Comparison of ENCODE assay signal across 15 cellular contexts in the genomic region with DNA sequence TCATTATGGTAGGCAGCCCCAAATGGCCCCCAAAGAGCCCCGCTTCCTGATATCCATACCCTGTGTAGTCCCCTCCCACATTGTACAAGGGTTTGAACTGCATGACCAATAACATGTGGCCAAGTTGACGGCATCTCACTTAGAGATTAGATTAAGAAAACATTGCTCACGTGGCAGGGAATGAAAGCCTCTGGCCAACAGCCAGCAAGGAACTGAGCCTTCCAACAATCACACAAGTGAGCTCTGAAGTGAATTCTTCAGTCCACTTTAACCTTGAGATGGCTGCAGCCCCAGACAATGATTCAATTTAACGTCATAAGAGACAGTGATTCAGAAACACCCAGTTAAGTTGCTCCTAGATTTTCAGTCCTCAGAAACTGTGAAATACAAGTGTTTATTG.
DNase-seq lines count a peak whose midpoint lies in the region; ATAC-seq and TF ChIP-seq lines count a peak whose summit lies in the region.
"Had no signal": no experiment of that assay in that cellular context is flagged by ENCODE, and none has a peak within 500 bp of the region (broad histone marks: within the 10 kb centered on the region; RNA-seq: fewer than 3 reads in every experiment).

No MANE protein-coding gene starts in this region.

- H3K27me3 Mint-ChIP-seq in activated T-cell treated with anti-CD3 and anti-CD28 coated beads, Interleukin-2, amount 50 U/mL, for 72 hours (ENCODE audit: low read depth) = peaks cover 11% of the 10 kb centered on the region

- DNase-seq in cardiac septum (ENCODE audit: low spot score) = peak; percentile 74
- DNase-seq in left ventricle myocardium inferior = no peak
- peak; percentile 76 for DNase-seq in astrocyte of the cerebellum (ENCODE audit: low read depth)
- no peak for DNase-seq in left ventricle myocardium superior
- DNase-seq in upper lobe of right lung = peak; percentile 75
- no peak for DNase-seq in activated T-cell treated with anti-CD3 and anti-CD28 coated beads, Interleukin-2, amount 50 U/mL, for 72 hours
- DNase-seq in NOMO-1 treated with dmso at 0.1 percent for 144 hours (lab: John Stamatoyannopoulos, UW; ENCODE audit: unreplicated experiment) = no peak
- DNase-seq: activated T-cell treated with anti-CD3 and anti-CD28 coated beads for 4 hours, AML-193, NCI-H1694 treated with DMSO at 0.1 percent for 48 hours had no signal

- in situ Hi-C loops in astrocyte of the cerebellum (cut with HindIII; ENCODE audit: low sequenced_read_pairs) = no loop called here

- no peaks in the 10 kb centered on the region for H3K4me1 Mint-ChIP-seq in activated T-cell treated with anti-CD3 and anti-CD28 coated beads, Interleukin-2, amount 50 U/mL, for 72 hours (ENCODE audit: low read depth)
- H3K4me1 Mint-ChIP-seq: central memory CD8-positive, alpha-beta T cell; IgD-negative memory B cell had no signal

- H3K27me3 ChIP-seq in left ventricle myocardium inferior (ENCODE audit: low read depth) (no peaks in the 10 kb centered on the region), upper lobe of right lung (no peaks in the 10 kb centered on the region)
- H3K27me3 ChIP-seq: pancreas had no signal

- no peak overlapping the region for H3K27ac Mint-ChIP-seq in activated T-cell treated with anti-CD3 and anti-CD28 coated beads, Interleukin-2, amount 50 U/mL, for 72 hours
- H3K27ac Mint-ChIP-seq: IgD-negative memory B cell had no signal

- H3K9me3 ChIP-seq in left ventricle myocardium inferior (replicated peaks) (peaks cover 35% of the 10 kb centered on the region), upper lobe of right lung (peaks cover 3% of the 10 kb centered on the region)
- H3K9me3 ChIP-seq: pancreas had no signal

- intact Hi-C loops in cardiac septum (cut with DNase I) (no loop called here), left ventricle myocardium inferior (cut with micrococcal nuclease) (no loop called here), left ventricle myocardium superior (cut with micrococcal nuclease) (no loop called here), upper lobe of right lung (cut with DNase I) (no loop called here)

- H3K9me3 Mint-ChIP-seq in activated T-cell treated with anti-CD3 and anti-CD28 coated beads, Interleukin-2, amount 50 U/mL, for 72 hours = peaks cover 8 to 11% of the 10 kb centered on the region in 2 donors

- H3K36me3 ChIP-seq in left ventricle myocardium inferior = no peaks in the 10 kb centered on the region
- no peaks in the 10 kb centered on the region for H3K36me3 ChIP-seq in upper lobe of right lung
- H3K36me3 ChIP-seq: pancreas had no signal

- H3K27ac ChIP-seq in left ventricle myocardium inferior (replicated peaks) (no peak overlapping the region), upper lobe of right lung (no peak overlapping the region)
- H3K27ac ChIP-seq: foreskin keratinocyte, pancreas had no signal

- H3K4me3 ChIP-seq in left ventricle myocardium inferior (no peak overlapping the region), astrocyte of the cerebellum (ENCODE audit: low read depth, low read length) (no peak overlapping the region), upper lobe of right lung (no peak overlapping the region)
- H3K4me3 ChIP-seq: pancreas had no signal

- no peak for TF ChIP-seq CTCF in left ventricle myocardium inferior (IDR thresholded peaks at IDR 0.05; ENCODE audit: borderline replicate concordance)
- no peak for TF ChIP-seq CTCF in astrocyte of the cerebellum (IDR thresholded peaks at IDR 0.05; ENCODE audit: low read depth, low read length, missing control alignments)
- no peak for TF ChIP-seq CTCF in upper lobe of right lung (IDR thresholded peaks at IDR 0.05)

- peaks cover 5% of the 10 kb centered on the region in 2 donors for H3K36me3 Mint-ChIP-seq in activated T-cell treated with anti-CD3 and anti-CD28 coated beads, Interleukin-2, amount 50 U/mL, for 72 hours (ENCODE audit: insufficient read depth in 2 of 2)
- H3K36me3 Mint-ChIP-seq: IgD-negative memory B cell had no signal

- H3K4me1 ChIP-seq in left ventricle myocardium inferior = peaks cover 7% of the 10 kb centered on the region
- H3K4me1 ChIP-seq in upper lobe of right lung = peaks cover 11% of the 10 kb centered on the region
- H3K4me1 ChIP-seq: pancreas had no signal

- no peak overlapping the region for H3K4me3 Mint-ChIP-seq in activated T-cell treated with anti-CD3 and anti-CD28 coated beads, Interleukin-2, amount 50 U/mL, for 72 hours
- H3K4me3 Mint-ChIP-seq: central memory CD8-positive, alpha-beta T cell; IgD-negative memory B cell had no signal

- ATAC-seq in left ventricle myocardium superior = peak; percentile 33
- ATAC-seq in upper lobe of right lung = peak; percentile 89
- no peak for ATAC-seq in activated T-cell treated with anti-CD3 and anti-CD28 coated beads, Interleukin-2, amount 50 U/mL, for 72 hours (replicated peaks in 1 of 2)
- ATAC-seq in HG02870 (IDR thresholded peaks at IDR 0.05; ENCODE audit: unreplicated experiment) = no peak
- ATAC-seq: foreskin keratinocyte had no signal

Comparison
In these comparisons a context has a peak if more than half of its experiments do, and no peak if none do; other contexts are left out.
1. DNase-seq: peak in cardiac septum (single experiment), astrocyte of the cerebellum (single experiment) and upper lobe of right lung (single experiment); none in left ventricle myocardium inferior (single experiment), left ventricle myocardium superior (single experiment), activated T-cell treated with anti-CD3 and anti-CD28 coated beads, Interleukin-2, amount 50 U/mL, for 72 hours (0 of 2) and NOMO-1 treated with dmso at 0.1 percent for 144 hours (single experiment).
2. ATAC-seq: peak in left ventricle myocardium superior (single experiment) and upper lobe of right lung (single experiment); none in activated T-cell treated with anti-CD3 and anti-CD28 coated beads, Interleukin-2, amount 50 U/mL, for 72 hours (0 of 2) and HG02870 (single experiment).